10 cellular contexts compared by ENCODE assay signal in genomic region chr7:108503112-108504026, GRCh38. TPM values are rescaled to one million over a fixed set of nuclear protein-coding genes. Genes with fewer than 3 reads are reported as not detected.
DNase-seq lines count a peak whose midpoint lies in the region; ATAC-seq and TF ChIP-seq lines count a peak whose summit lies in the region.
"Had no signal": no experiment of that assay in that cellular context is flagged by ENCODE, and none has a peak within 500 bp of the region (broad histone marks: within the 10 kb centered on the region; RNA-seq: fewer than 3 reads in every experiment).

No MANE protein-coding gene starts in this region.

- WGBS in sigmoid colon, 2 donors, result 71 to 87% methylated on average over 5 of the region's 5 CpGs

- TF ChIP-seq CTCF in dorsolateral prefrontal cortex (IDR thresholded peaks at IDR 0.05 in 54 of 56, conservative IDR thresholded peaks at IDR 0.05 in 2 of 56; ENCODE audit: low read depth in 1 of 56, partially characterized antibody in 56 of 56), result no peak
- TF ChIP-seq CTCF in sigmoid colon (IDR thresholded peaks at IDR 0.05), result no peak
- TF ChIP-seq CTCF in tibial artery (IDR thresholded peaks at IDR 0.05), result no peak

- H3K9me3 ChIP-seq in sigmoid colon (no peaks in the 10 kb centered on the region), tibial artery (no peaks in the 10 kb centered on the region)

- no peak overlapping the region for H3K4me3 ChIP-seq in dorsolateral prefrontal cortex
- no peak overlapping the region for H3K4me3 ChIP-seq in sigmoid colon
- H3K4me3 ChIP-seq in tibial artery, result no peak overlapping the region

- H3K27me3 ChIP-seq in dorsolateral prefrontal cortex, result no peaks in the 10 kb centered on the region
- H3K27me3 ChIP-seq in sigmoid colon, result no peaks in the 10 kb centered on the region
- H3K27me3 ChIP-seq in tibial artery, result no peaks in the 10 kb centered on the region

- TF ChIP-seq EP300 in sigmoid colon (IDR thresholded peaks at IDR 0.05), result no peak

- peaks cover 5 to 44% (median 16%) of the 10 kb centered on the region in 4 donors for H3K36me3 ChIP-seq in sigmoid colon
- peaks cover 16 to 42% (median 28%) of the 10 kb centered on the region in 3 donors for H3K36me3 ChIP-seq in tibial artery

- intact Hi-C loops in dorsolateral prefrontal cortex (cut with DNase I) (no loop called here), sigmoid colon (cut with DNase I) (no loop called here), tibial artery (cut with DNase I; ENCODE audit: low total_unique reads) (no loop called here)

- in situ Hi-C loops in G401 (cut with HindIII; ENCODE audit: low sequenced_read_pairs), result no loop called here

- DNase-seq in G401 (ENCODE audit: low spot score), result peak; percentile 33
- no peak for DNase-seq in dorsolateral prefrontal cortex
- no peak for DNase-seq in sigmoid colon
- no peak for DNase-seq in tibial artery
- DNase-seq in glomerular visceral epithelial cell (ENCODE audit: extremely low spot score), result no peak
- DNase-seq in activated CD4-positive, alpha-beta T cell treated with anti-CD3 and anti-CD28 coated beads, Interleukin-2, amount 50 U/mL, for 4 hours, result no peak
- DNase-seq: dermis blood vessel endothelial cell had no signal

- H3K4me1 ChIP-seq in sigmoid colon, result no peaks in the 10 kb centered on the region
- no peaks in the 10 kb centered on the region for H3K4me1 ChIP-seq in tibial artery

- peak overlapping the region in 32 of 59 donors; percentile 3 to 70 (median 38) for H3K27ac ChIP-seq in dorsolateral prefrontal cortex
- H3K27ac ChIP-seq in sigmoid colon, result no peak overlapping the region
- H3K27ac ChIP-seq in tibial artery, result no peak overlapping the region

- peak; percentile 92 for ATAC-seq in GM19455 (IDR thresholded peaks at IDR 0.05; ENCODE audit: unreplicated experiment)
- peak; percentile 93 for ATAC-seq in HG03159 (IDR thresholded peaks at IDR 0.05; ENCODE audit: unreplicated experiment)
- ATAC-seq: natural killer cell treated with Interleukin-12 subunit alpha and Interleukin-12 subunit beta and Interleukin-15 and Interleukin-18, amount 100 ng/mL, for 72 hours had no signal

- TF ChIP-seq POLR2A in sigmoid colon (IDR thresholded peaks at IDR 0.05), result no peak

RNA-seq across cellular contexts. Expression of gene PNPLA8, which starts 22.6 kb away (rescaled TPM):
- total RNA-seq in G401 (2014; rRNA removed; shearing (Covaris generic)), result 13.0 and 16.5 TPM in 2 replicates
- total RNA-seq in dorsolateral prefrontal cortex, result 10 to 100 TPM; 36.9 to 84.0 (median 53.9) TPM
- total RNA-seq in sigmoid colon, result 10 to 100 TPM; 26.3 to 42.9 (median 35.5) TPM
- 10 to 100 TPM; 12.0 to 19.4 (median 15.0) TPM for polyA plus RNA-seq in sigmoid colon

RNA-seq across cellular contexts. Expression of gene NRCAM, which starts 47.1 kb away (rescaled TPM):
- total RNA-seq in G401 (2014; rRNA removed; shearing (Covaris generic)), result 1.0 TPM in 1 of 2 replicates, not detected in the other
- total RNA-seq in dorsolateral prefrontal cortex (100 to 1,000 TPM; 212 to 574 (median 398) TPM), sigmoid colon (1 to 10 TPM; 1.3 to 3.9 (median 1.6) TPM)
- polyA plus RNA-seq in sigmoid colon, result 1 to 10 TPM in 1 of 3 donors, not detected in 2; 2.3 TPM
- total RNA-seq: natural killer cell treated with Interleukin-12 subunit alpha and Interleukin-12 subunit beta and Interleukin-15 and Interleukin-18, amount 100 ng/mL, for 72 hours had no signal

Comparison
In these comparisons a context has a peak if more than half of its experiments do, and no peak if none do; other contexts are left out.
1. H3K27ac ChIP-seq: peak in dorsolateral prefrontal cortex (32 of 59); none in sigmoid colon (0 of 4) and tibial artery (0 of 2).
2. RNA of gene NRCAM, which starts 47.1 kb away (total RNA-seq): 212 to 574 TPM in dorsolateral prefrontal cortex; 1.3 to 3.9 TPM in sigmoid colon and 1.0 TPM in G401; every median in the first group is over 10 times any median in the second.